In genomic region chr17:29140631-29141483, GRCh38 we compare ENCODE assay signal across 1 cellular context.
TF ChIP-seq lines count a peak whose summit lies in the region.

No MANE protein-coding gene starts in this region.

TF ChIP-seq in HepG2, 621 proteins besides CTCF, POLR2A, EP300 and RAD21 (continued from another document):
- TF ChIP-seq ZBTB26 (CRISPR knock-in tag; IDR thresholded peaks at IDR 0.05; ENCODE audit: borderline replicate concordance) = no peak
- TF ChIP-seq TBL1XR1 (IDR thresholded peaks at IDR 0.05; ENCODE audit: borderline replicate concordance, low read length, partially characterized antibody) = no peak
- no peak for TF ChIP-seq ZNF337 (CRISPR knock-in tag; IDR thresholded peaks at IDR 0.05; ENCODE audit: borderline replicate concordance, low read depth)
